14 cellular contexts compared by ENCODE assay signal in genomic region chr13:79496188-79496587, GRCh38. TPM values are rescaled to one million over a fixed set of nuclear protein-coding genes. Genes with fewer than 3 reads are reported as not detected.
DNase-seq lines count a peak whose midpoint lies in the region; ATAC-seq and TF ChIP-seq lines count a peak whose summit lies in the region.
"Had no signal": no experiment of that assay in that cellular context is flagged by ENCODE, and none has a peak within 500 bp of the region (broad histone marks: within the 10 kb centered on the region; RNA-seq: fewer than 3 reads in every experiment).

No MANE protein-coding gene starts in this region.

- intact Hi-C loops in dorsolateral prefrontal cortex (cut with DNase I) = no loop called here
- intact Hi-C loops in ascending aorta (cut with DNase I) = no loop called here

- no peak overlapping the region; the same call in 1 of the 2 replicates for H3K27ac Mint-ChIP-seq in GM23338

- H3K4me2 ChIP-seq in DND-41 (ENCODE audit: insufficient read depth, low read length) (no peak overlapping the region), GM23338 (no peak overlapping the region)

- H2AFZ ChIP-seq in DND-41 (ENCODE audit: low read depth, low read length) (no peak overlapping the region), GM23338 (no peak overlapping the region)

- no peaks in the 10 kb centered on the region for H3K27me3 ChIP-seq in DND-41 (ENCODE audit: insufficient read depth, low read length, poor library complexity)
- no peaks in the 10 kb centered on the region for H3K27me3 ChIP-seq in dorsolateral prefrontal cortex
- H3K27me3 ChIP-seq in ascending aorta = no peaks in the 10 kb centered on the region
- H3K27me3 ChIP-seq in GM23338 (ENCODE audit: insufficient read depth) = no peaks in the 10 kb centered on the region
- H3K27me3 ChIP-seq: SJCRH30, upper lobe of right lung had no signal

- H3K9me3 ChIP-seq in DND-41 (ENCODE audit: insufficient read depth, low read length, severe bottlenecking) (no peaks in the 10 kb centered on the region), ascending aorta (no peaks in the 10 kb centered on the region)
- H3K9me3 ChIP-seq: upper lobe of right lung had no signal

- H3K79me2 ChIP-seq in DND-41 (ENCODE audit: insufficient read depth, low read length) = peaks cover 100% of the 10 kb centered on the region
- peaks cover 97% of the 10 kb centered on the region for H3K79me2 ChIP-seq in GM23338 (replicated peaks; ENCODE audit: insufficient read depth)

- H3K9ac ChIP-seq in DND-41 (ENCODE audit: low read depth, low read length) = no peak overlapping the region

- peaks cover 7% of the 10 kb centered on the region for H3K27me3 Mint-ChIP-seq in GM23338 (ENCODE audit: insufficient read depth, low read depth, poor library complexity)
- H3K27me3 Mint-ChIP-seq: activated T-cell treated with anti-CD3 and anti-CD28 coated beads, Interleukin-2, amount 50 U/mL, for 24 hours had no signal

- H3K4me3 ChIP-seq in DND-41 (ENCODE audit: low read depth in 1 of 2, low read length in 2 of 2) (no peak overlapping the region), dorsolateral prefrontal cortex (no peak overlapping the region), ascending aorta (no peak overlapping the region), GM23338 (no peak overlapping the region)
- H3K4me3 ChIP-seq: SJCRH30, upper lobe of right lung had no signal

- H3K9me2 ChIP-seq in GM23338 (ENCODE audit: insufficient read depth) = no peaks in the 10 kb centered on the region

- no peak for TF ChIP-seq CTCF in DND-41 (IDR thresholded peaks at IDR 0.05; ENCODE audit: borderline replicate concordance, extremely low read depth, low read length, poor library complexity, severe bottlenecking)
- TF ChIP-seq CTCF in dorsolateral prefrontal cortex (IDR thresholded peaks at IDR 0.05 in 54 of 56, conservative IDR thresholded peaks at IDR 0.05 in 2 of 56; ENCODE audit: low read depth in 1 of 56, partially characterized antibody in 56 of 56) = no peak
- TF ChIP-seq CTCF in ascending aorta (IDR thresholded peaks at IDR 0.05) = no peak
- no peak for TF ChIP-seq CTCF in GM23338 (conservative IDR thresholded peaks at IDR 0.05; ENCODE audit: low read depth in 2 of 2)

- no peak overlapping the region for H3K4me3 Mint-ChIP-seq in GM23338
- H3K4me3 Mint-ChIP-seq: activated T-cell treated with anti-CD3 and anti-CD28 coated beads, Interleukin-2, amount 50 U/mL, for 24 hours had no signal

- H3K36me3 ChIP-seq in DND-41 (ENCODE audit: insufficient read depth, low read length) (peaks cover 8% of the 10 kb centered on the region; the same call in 1 of the 2 replicates), ascending aorta (no peaks in the 10 kb centered on the region), GM23338 (ENCODE audit: insufficient read depth) (no peaks in the 10 kb centered on the region)
- H3K36me3 ChIP-seq: SJCRH30, upper lobe of right lung had no signal

- no peaks in the 10 kb centered on the region for H3F3A ChIP-seq in GM23338 (replicated peaks; ENCODE audit: low read depth)

- peaks cover 59% of the 10 kb centered on the region for H3K4me1 Mint-ChIP-seq in GM23338

- peak overlapping the region; percentile 24; the same call in 1 of the 2 replicates for H3K27ac ChIP-seq in DND-41 (ENCODE audit: low read length)
- no peak overlapping the region for H3K27ac ChIP-seq in dorsolateral prefrontal cortex
- no peak overlapping the region for H3K27ac ChIP-seq in ascending aorta
- H3K27ac ChIP-seq in GM23338 (ENCODE audit: low read depth) = no peak overlapping the region
- H3K27ac ChIP-seq: SJCRH30, upper lobe of right lung had no signal

- H3K9me3 Mint-ChIP-seq in GM23338 = no peaks in the 10 kb centered on the region
- H3K9me3 Mint-ChIP-seq: activated T-cell treated with anti-CD3 and anti-CD28 coated beads, Interleukin-2, amount 50 U/mL, for 24 hours had no signal

- no peak for ATAC-seq in DND-41 (ENCODE audit: insufficient read depth, low read depth)
- peak; percentile 88 for ATAC-seq in GM19395 (IDR thresholded peaks at IDR 0.05; ENCODE audit: unreplicated experiment)
- ATAC-seq in HG02763 (IDR thresholded peaks at IDR 0.05; ENCODE audit: unreplicated experiment) = peak; percentile 78
- ATAC-seq in HG03432 (IDR thresholded peaks at IDR 0.05; ENCODE audit: unreplicated experiment) = peak; percentile 67
- ATAC-seq in GM23338 = no peak
- ATAC-seq: upper lobe of right lung had no signal

- DNase-seq in DND-41 = no peak
- no peak for DNase-seq in dorsolateral prefrontal cortex
- DNase-seq in activated CD8-positive, alpha-beta memory T cell treated with anti-CD3 and anti-CD28 coated beads, Interleukin-2, amount 50 U/mL, for 4 hours = no peak
- DNase-seq in ascending aorta (ENCODE audit: low spot score in 2 of 2) = no peak
- no peak for DNase-seq in GM23338 (ENCODE audit: low spot score)
- DNase-seq: activated T-cell treated with anti-CD3 and anti-CD28 coated beads, Interleukin-2, amount 50 U/mL, for 24 hours; anterior cingulate cortex; NCI-H1092; posterior cingulate gyrus; SJCRH30; upper lobe of right lung had no signal

- no peaks in the 10 kb centered on the region for H3K36me3 Mint-ChIP-seq in GM23338 (ENCODE audit: low read depth)

- H4K20me1 ChIP-seq in DND-41 (ENCODE audit: insufficient read depth, low read length) (peaks cover 16% of the 10 kb centered on the region), GM23338 (replicated peaks; ENCODE audit: insufficient read depth) (no peaks in the 10 kb centered on the region; the same call in 1 of the 2 replicates)

- H3K4me1 ChIP-seq in DND-41 (ENCODE audit: insufficient read depth, low read length) (peaks cover 97% of the 10 kb centered on the region), ascending aorta (no peaks in the 10 kb centered on the region), GM23338 (ENCODE audit: insufficient read depth) (peaks cover 49% of the 10 kb centered on the region)
- H3K4me1 ChIP-seq: SJCRH30 had no signal

TF ChIP-seq in GM23338, 12 proteins besides CTCF, POLR2A, EP300 and RAD21 (continues in another document):
- no peak for TF ChIP-seq ZNF331 (CRISPR knock-in tag; IDR thresholded peaks at IDR 0.05; ENCODE audit: low read depth)
- no peak for TF ChIP-seq NANOG (IDR thresholded peaks at IDR 0.05; ENCODE audit: borderline replicate concordance)
- no peak for TF ChIP-seq ZNF462 (CRISPR knock-in tag; IDR thresholded peaks at IDR 0.05)
- TF ChIP-seq EZH2 (IDR thresholded peaks at IDR 0.05; ENCODE audit: low read depth, unreplicated experiment) = no peak
- no peak for TF ChIP-seq STAT1 (IDR thresholded peaks at IDR 0.05; ENCODE audit: unreplicated experiment)

RNA-seq across cellular contexts. Expression of gene NDFIP2, which starts 15.2 kb away (rescaled TPM):
- total RNA-seq in dorsolateral prefrontal cortex (100 to 1,000 TPM in 93 of 120 experiments, 10 to 100 TPM in 27; 61.3 to 160 (median 114) TPM), ascending aorta (16.6 TPM)
- 28.7 and 32.8 TPM in 2 replicates for total RNA-seq in GM23338 (2014; rRNA removed; shearing (Covaris generic))
- polyA plus RNA-seq in GM23338 (2016; fragmentation: Nextera tagmentation; extraction: Ambion mirVana) = 25.2 and 28.3 TPM in 2 replicates

Comparison
In these comparisons a context has a peak if more than half of its experiments do, and no peak if none do; other contexts are left out.
1. ATAC-seq: peak in GM19395 (single experiment), HG02763 (single experiment) and HG03432 (single experiment); none in DND-41 (single experiment) and GM23338 (single experiment).